ENCODE assay signal across 22 cellular contexts in the genomic region with DNA sequence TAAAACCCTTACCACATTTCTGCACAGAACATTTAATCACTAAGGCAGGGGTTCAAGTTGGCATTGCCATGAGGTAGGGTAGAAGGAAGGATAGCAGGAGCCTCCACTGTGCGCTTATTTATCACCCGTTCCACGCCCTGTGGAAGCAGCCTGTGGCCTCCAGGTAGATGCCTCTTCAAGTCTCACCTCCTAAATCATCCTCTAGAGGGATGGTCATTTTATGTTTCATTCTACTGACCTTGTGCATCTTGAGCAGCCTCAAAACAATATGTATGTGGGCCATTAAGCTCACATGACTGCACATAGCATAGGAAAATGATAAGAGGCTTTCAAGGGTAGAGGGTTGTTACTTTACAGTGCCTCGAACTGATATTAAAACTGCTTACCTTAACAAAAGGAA.
"Had no signal": no experiment of that assay in that cellular context is flagged by ENCODE, and none has a peak within 500 bp of the region (broad histone marks: within the 10 kb centered on the region; RNA-seq: fewer than 3 reads in every experiment).

No MANE protein-coding gene starts in this region.

- H2AFZ ChIP-seq: hepatocyte had no signal

- DNase-seq: activated CD8-positive, alpha-beta memory T cell treated with anti-CD3 and anti-CD28 coated beads for 24 hours; activated CD8-positive, alpha-beta memory T cell treated with anti-CD3 and anti-CD28 coated beads, Interleukin-2, amount 50 U/mL, for 48 hours; activated effector memory CD4-positive, alpha-beta T cell treated with Interleukin-2 at 50 U/mL for 16 hours; activated naive CD4-positive, alpha-beta T cell treated with anti-CD3 and anti-CD28 coated beads, Interleukin-2, amount 10 ng/mL, durations not matched to agents 7 days and 5 days; activated naive CD8-positive, alpha-beta T cell treated with anti-CD3 and anti-CD28 coated beads, Interleukin-2, amount 50 U/mL, for 24 hours; activated T-cell treated with anti-CD3 and anti-CD28 coated beads, Interleukin-2, amount 50 U/mL, for 48 hours; anterior cingulate cortex; dermis blood vessel endothelial cell; effector memory CD4-positive, alpha-beta T cell; foreskin fibroblast; islet precursor cell; left lung; stimulated activated CD4-positive, alpha-beta T cell treated with anti-CD3 and anti-CD28 coated beads, Interleukin-2, amount 100 ng/mL, for 24 hours; stimulated activated naive CD8-positive, alpha-beta T cell treated with anti-CD3 and anti-CD28 coated beads, Interleukin-15, Interleukin-2, amounts not matched to agents 100 U/mL and 50 U/mL, for 24 hours; substantia nigra; T1000; tibial artery had no signal

- H3K36me3 ChIP-seq: cardiac muscle cell, left lung, prostate gland, right atrium auricular region, tibial artery had no signal

- H3K9me3 Mint-ChIP-seq: activated naive CD4-positive, alpha-beta T cell treated with anti-CD3 and anti-CD28 coated beads, Interleukin-2, amount 10 ng/mL, durations not matched to agents 7 days and 5 days; activated naive CD8-positive, alpha-beta T cell treated with anti-CD3 and anti-CD28 coated beads, Interleukin-2, amount 50 U/mL, for 24 hours had no signal

- H3K27ac Mint-ChIP-seq: activated naive CD4-positive, alpha-beta T cell treated with anti-CD3 and anti-CD28 coated beads, Interleukin-2, amount 10 ng/mL, durations not matched to agents 7 days and 5 days; activated naive CD8-positive, alpha-beta T cell treated with anti-CD3 and anti-CD28 coated beads, Interleukin-2, amount 50 U/mL, for 24 hours had no signal

- ATAC-seq: activated CD4-positive, CD25-positive, alpha-beta regulatory T cell treated with anti-CD3 and anti-CD28 coated beads, Interleukin-2, amount 50 U/mL, for 24 hours; activated naive CD8-positive, alpha-beta T cell treated with anti-CD3 and anti-CD28 coated beads, Interleukin-2, amount 50 U/mL, for 24 hours; left lung; stimulated activated naive CD8-positive, alpha-beta T cell treated with anti-CD3 and anti-CD28 coated beads, Interleukin-15, Interleukin-2, amounts not matched to agents 100 U/mL and 50 U/mL, for 24 hours had no signal

- H3K36me3 Mint-ChIP-seq: activated naive CD4-positive, alpha-beta T cell treated with anti-CD3 and anti-CD28 coated beads, Interleukin-2, amount 10 ng/mL, durations not matched to agents 7 days and 5 days had no signal

- H3K4me1 Mint-ChIP-seq: activated naive CD4-positive, alpha-beta T cell treated with anti-CD3 and anti-CD28 coated beads, Interleukin-2, amount 10 ng/mL, durations not matched to agents 7 days and 5 days; activated naive CD8-positive, alpha-beta T cell treated with anti-CD3 and anti-CD28 coated beads, Interleukin-2, amount 50 U/mL, for 24 hours had no signal

- H3K27ac ChIP-seq: cardiac muscle cell, hepatocyte, left lung, prostate gland, right atrium auricular region, tibial artery had no signal

- H3K9me3 ChIP-seq: left lung, prostate gland, right atrium auricular region, tibial artery had no signal

- H3K79me2 ChIP-seq: hepatocyte had no signal

- H3K4me1 ChIP-seq: left lung, prostate gland, right atrium auricular region, tibial artery had no signal

- H3K4me2 ChIP-seq: hepatocyte had no signal

- H3K4me3 Mint-ChIP-seq: activated naive CD4-positive, alpha-beta T cell treated with anti-CD3 and anti-CD28 coated beads, Interleukin-2, amount 10 ng/mL, durations not matched to agents 7 days and 5 days; activated naive CD8-positive, alpha-beta T cell treated with anti-CD3 and anti-CD28 coated beads, Interleukin-2, amount 50 U/mL, for 24 hours had no signal

- H3K4me3 ChIP-seq: cardiac muscle cell, hepatocyte, left lung, prostate gland, right atrium auricular region, tibial artery had no signal

- H3K27me3 Mint-ChIP-seq: activated naive CD4-positive, alpha-beta T cell treated with anti-CD3 and anti-CD28 coated beads, Interleukin-2, amount 10 ng/mL, durations not matched to agents 7 days and 5 days; activated naive CD8-positive, alpha-beta T cell treated with anti-CD3 and anti-CD28 coated beads, Interleukin-2, amount 50 U/mL, for 24 hours had no signal

- H3K27me3 ChIP-seq: cardiac muscle cell, hepatocyte, left lung, right atrium auricular region, tibial artery had no signal
